7 cellular contexts compared by ENCODE assay signal in the genomic region with DNA sequence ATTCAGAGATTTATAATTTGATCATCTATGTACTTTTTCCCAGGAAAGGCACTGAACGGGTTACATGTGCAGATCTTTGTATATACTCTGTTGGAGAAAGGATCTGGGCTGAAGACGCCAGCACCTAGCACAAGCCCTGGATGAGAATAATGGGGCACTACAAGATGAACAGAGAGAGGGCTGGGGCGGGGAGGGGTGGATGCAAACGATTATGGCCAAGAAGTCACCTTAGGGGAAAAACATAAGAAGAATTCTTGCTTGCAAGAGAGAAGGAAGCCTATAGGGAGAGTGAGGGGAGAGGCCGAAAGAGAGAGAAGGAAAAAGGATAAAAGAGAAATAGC.
DNase-seq lines count a peak whose midpoint lies in the region; ATAC-seq lines count a peak whose summit lies in the region.

No MANE protein-coding gene starts in this region.

- H3K4me1 ChIP-seq in HUES6 (ENCODE audit: control insufficient read depth, insufficient read depth, low read length), result peaks cover 17% of the 10 kb centered on the region; the same call in 1 of the 2 replicates

- H3K27ac ChIP-seq in HUES6 (ENCODE audit: low read depth, low read length), result no peak overlapping the region

- ATAC-seq in stimulated activated naive CD8-positive, alpha-beta T cell treated with anti-CD3 and anti-CD28 coated beads, Interleukin-15, amount 100 ng/mL, for 72 hours, result no peak
- ATAC-seq in HG03196 (IDR thresholded peaks at IDR 0.05; ENCODE audit: unreplicated experiment), result no peak

- H3K9me3 ChIP-seq in HUES6 (ENCODE audit: control insufficient read depth, insufficient read depth, low read depth, low read length), result no peaks in the 10 kb centered on the region

- no peaks in the 10 kb centered on the region for H3K36me3 ChIP-seq in HUES6 (ENCODE audit: control insufficient read depth, insufficient read depth, low read length)

- peak overlapping the region; percentile 82 to 88 for H3K4me3 Mint-ChIP-seq in stimulated activated naive CD8-positive, alpha-beta T cell treated with anti-CD3 and anti-CD28 coated beads, Interleukin-15, amount 100 ng/mL, for 72 hours

- peaks cover 50% of the 10 kb centered on the region for H3K27me3 ChIP-seq in HUES6 (ENCODE audit: control insufficient read depth, insufficient read depth, low read length)

- peaks cover 11% of the 10 kb centered on the region for H3K27me3 Mint-ChIP-seq in stimulated activated naive CD8-positive, alpha-beta T cell treated with anti-CD3 and anti-CD28 coated beads, Interleukin-15, amount 100 ng/mL, for 72 hours

- peaks cover 27% of the 10 kb centered on the region for H3K4me1 Mint-ChIP-seq in stimulated activated naive CD8-positive, alpha-beta T cell treated with anti-CD3 and anti-CD28 coated beads, Interleukin-15, amount 100 ng/mL, for 72 hours

- H3K27ac Mint-ChIP-seq in stimulated activated naive CD8-positive, alpha-beta T cell treated with anti-CD3 and anti-CD28 coated beads, Interleukin-15, amount 100 ng/mL, for 72 hours, result peak overlapping the region; percentile 29 to 59

- peak overlapping the region; percentile 59 for H3K9ac ChIP-seq in HUES6 (ENCODE audit: low read length)

- H3K9me3 Mint-ChIP-seq in stimulated activated naive CD8-positive, alpha-beta T cell treated with anti-CD3 and anti-CD28 coated beads, Interleukin-15, amount 100 ng/mL, for 72 hours, result no peaks in the 10 kb centered on the region

- peak overlapping the region; percentile 80 for H3K4me3 ChIP-seq in HUES6 (ENCODE audit: low read depth, low read length)
- peak overlapping the region; percentile 74 for H3K4me3 ChIP-seq in iPS-11a (ENCODE audit: low read depth, low read length)

- peak; percentile 47 for DNase-seq in activated CD8-positive, alpha-beta memory T cell treated with anti-CD3 and anti-CD28 coated beads, Interleukin-2, amount 50 U/mL, for 48 hours
- DNase-seq in stimulated activated naive CD8-positive, alpha-beta T cell treated with anti-CD3 and anti-CD28 coated beads, Interleukin-15, amount 100 ng/mL, for 72 hours, result no peak
- DNase-seq in DMS79 (lab: John Stamatoyannopoulos, UW), result no peak
- no peak for DNase-seq in AG20443 (ENCODE audit: low spot score)
